ENCODE assay signal across 1 cellular context in the genomic region with DNA sequence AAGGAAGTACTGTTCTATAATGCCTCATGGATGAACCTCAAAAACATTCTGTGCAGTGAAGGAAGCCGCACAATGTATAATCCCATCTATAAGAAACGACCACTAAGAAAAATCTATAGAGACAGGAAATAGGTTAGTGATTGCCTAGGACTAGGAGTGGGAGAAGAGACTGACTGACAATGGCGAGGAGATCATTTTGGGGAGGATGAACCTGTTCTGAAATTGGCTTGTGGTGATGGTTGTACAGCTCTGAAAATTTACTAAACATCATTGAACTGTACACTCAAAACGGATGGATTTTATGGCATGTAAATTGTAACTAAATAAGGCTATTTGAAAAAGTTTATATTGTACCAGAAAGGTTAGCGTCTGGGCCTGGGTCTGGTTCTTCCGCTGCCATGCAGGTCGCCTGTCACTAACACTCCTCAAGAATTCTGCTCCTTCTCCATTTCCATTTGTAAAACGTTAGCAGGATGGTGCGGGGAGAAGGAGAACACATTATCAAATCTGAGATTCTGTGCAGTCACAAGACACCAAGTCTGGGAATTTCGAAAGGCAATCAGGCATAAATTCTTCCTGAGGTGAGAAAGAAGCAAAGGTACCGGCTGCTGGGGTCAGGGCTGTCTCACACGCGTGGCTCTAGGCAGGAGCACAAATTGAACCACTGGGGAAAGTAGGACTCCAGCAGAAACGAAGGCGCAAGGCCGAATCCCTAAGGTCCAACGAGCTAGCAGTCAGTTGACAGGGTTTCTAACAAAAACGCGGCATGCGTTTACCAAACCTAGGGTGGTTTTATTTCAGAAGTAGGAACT.
TF ChIP-seq lines count a peak whose summit lies in the region.

No MANE protein-coding gene starts in this region.

TF ChIP-seq in IMR-90, 13 proteins besides CTCF, POLR2A, EP300 and RAD21:
- TF ChIP-seq CHD1 (IDR thresholded peaks at IDR 0.05; ENCODE audit: low read depth, low read length), result no peak
